ENCODE assay signal across 8 cellular contexts in genomic region chr19:44164673-44165512, GRCh38. TPM values are rescaled to one million over a fixed set of nuclear protein-coding genes. Genes with fewer than 3 reads are reported as not detected.
DNase-seq lines count a peak whose midpoint lies in the region; ATAC-seq lines count a peak whose summit lies in the region.

Gene ZNF226, plus strand, starts transcription at chr19:44165100. Its CDS starts 4,981 bp downstream, at chr19:44170081.

- no peaks in the 10 kb centered on the region for H3K27me3 ChIP-seq in CD8-positive, alpha-beta memory T cell (ENCODE audit: insufficient read depth, low read length, poor library complexity, severe bottlenecking)

- H3K9me3 ChIP-seq in CD8-positive, alpha-beta memory T cell (ENCODE audit: low read length): peaks cover 12% of the 10 kb centered on the region

- peak; percentile 87 for ATAC-seq in GM19467 (IDR thresholded peaks at IDR 0.05; ENCODE audit: unreplicated experiment)
- peak; percentile 89 for ATAC-seq in activated CD8-positive, alpha-beta memory T cell treated with anti-CD3 and anti-CD28 coated beads, Interleukin-2, amount 10 ng/mL, durations not matched to agents 7 days and 5 days

- peaks cover 28% of the 10 kb centered on the region for H3K36me3 ChIP-seq in CD8-positive, alpha-beta memory T cell (ENCODE audit: insufficient read depth, low read length)

- H3K4me3 ChIP-seq in CD8-positive, alpha-beta memory T cell (ENCODE audit: low read length): peak within 1 kb of the TSS; percentile 74

- H3K36me3 Mint-ChIP-seq in CD8-positive, alpha-beta memory T cell: peaks cover 27 to 50% (median 49%) of the 10 kb centered on the region in 3 donors
- H3K36me3 Mint-ChIP-seq in activated CD8-positive, alpha-beta memory T cell treated with anti-CD3 and anti-CD28 coated beads, Interleukin-2, amount 10 ng/mL, durations not matched to agents 7 days and 5 days: peaks cover 43% of the 10 kb centered on the region

- in situ Hi-C loops in endometrial microvascular endothelial cells (cut with HindIII; ENCODE audit: inconsistent ontology term, low pct_unique_long_range_greater_than_20kb, low sequenced_read_pairs): no loop called here

- peaks cover 16% of the 10 kb centered on the region for H3K4me1 ChIP-seq in CD8-positive, alpha-beta memory T cell (ENCODE audit: insufficient read depth, low read length)

- DNase-seq in CD8-positive, alpha-beta memory T cell: peak; percentile 64 to 85 (median 80)
- peak; percentile 99 for DNase-seq in HT1080 (ENCODE audit: low read depth)
- DNase-seq in NOMO-1 treated with DMSO at 0.1 percent for 48 hours (lab: John Stamatoyannopoulos, UW; ENCODE audit: unreplicated experiment): peak; percentile 97
- DNase-seq in activated CD8-positive, alpha-beta memory T cell treated with anti-CD3 and anti-CD28 coated beads, Interleukin-2, amount 10 ng/mL, durations not matched to agents 7 days and 5 days: peak; percentile 89
- DNase-seq in mesenteric fat pad (ENCODE audit: low spot score): peak; percentile 92
- peak; percentile 33 for DNase-seq in stimulated activated CD8-positive, alpha-beta memory T cell treated with anti-CD3 and anti-CD28 coated beads, Interleukin-15, amount 100 ng/mL, for 24 hours (ENCODE audit: low read depth)

- H3K27ac Mint-ChIP-seq in CD8-positive, alpha-beta memory T cell: peak within 1 kb of the TSS; percentile 87 to 99 (median 99)
- H3K27ac Mint-ChIP-seq in activated CD8-positive, alpha-beta memory T cell treated with anti-CD3 and anti-CD28 coated beads, Interleukin-2, amount 10 ng/mL, durations not matched to agents 7 days and 5 days: peak within 1 kb of the TSS; percentile 88

- POLR2A ChIA-PET in CD8-positive, alpha-beta memory T cell (lab: Charles Lee): interaction anchor here (1.3 to 2.0 kb wide), 4 partner anchors 42 to 140 kb away, joined by 3 to 8 read pairs (median 4); partner anchors contain the start of genes ZNF227 and ZNF235

- CTCF ChIA-PET in CD8-positive, alpha-beta memory T cell (lab: Charles Lee): interaction anchor here (1.0 to 1.4 kb wide), 2 partner anchors 42 to 48 kb away, joined by 3 read pairs; no protein-coding TSS in a partner anchor
- CTCF ChIA-PET in activated CD8-positive, alpha-beta memory T cell treated with anti-CD3 and anti-CD28 coated beads, Interleukin-2, amount 10 ng/mL, durations not matched to agents 7 days and 5 days (lab: Charles Lee): interaction anchor here (0.8 to 1.1 kb wide), 4 partner anchors 43 to 355 kb away, joined by 3 to 4 read pairs (median 4); partner anchors contain the start of genes ZNF227 and ZNF233

- H3K4me3 Mint-ChIP-seq in CD8-positive, alpha-beta memory T cell: peak within 1 kb of the TSS; percentile 95 to 100 (median 99)
- H3K4me3 Mint-ChIP-seq in activated CD8-positive, alpha-beta memory T cell treated with anti-CD3 and anti-CD28 coated beads, Interleukin-2, amount 10 ng/mL, durations not matched to agents 7 days and 5 days: peak within 1 kb of the TSS; percentile 89

- H3K4me1 Mint-ChIP-seq in CD8-positive, alpha-beta memory T cell: peaks cover 33 to 43% (median 42%) of the 10 kb centered on the region in 3 donors
- H3K4me1 Mint-ChIP-seq in activated CD8-positive, alpha-beta memory T cell treated with anti-CD3 and anti-CD28 coated beads, Interleukin-2, amount 10 ng/mL, durations not matched to agents 7 days and 5 days: peaks cover 24% of the 10 kb centered on the region

- peak within 1 kb of the TSS; percentile 59 for H3K27ac ChIP-seq in CD8-positive, alpha-beta memory T cell (ENCODE audit: low read depth, low read length)

- no peaks in the 10 kb centered on the region for H3K27me3 Mint-ChIP-seq in CD8-positive, alpha-beta memory T cell
- H3K27me3 Mint-ChIP-seq in activated CD8-positive, alpha-beta memory T cell treated with anti-CD3 and anti-CD28 coated beads, Interleukin-2, amount 10 ng/mL, durations not matched to agents 7 days and 5 days: no peaks in the 10 kb centered on the region

- peaks cover 36 to 82% (median 58%) of the 10 kb centered on the region in 5 donors for H3K9me3 Mint-ChIP-seq in CD8-positive, alpha-beta memory T cell
- H3K9me3 Mint-ChIP-seq in activated CD8-positive, alpha-beta memory T cell treated with anti-CD3 and anti-CD28 coated beads, Interleukin-2, amount 10 ng/mL, durations not matched to agents 7 days and 5 days (ENCODE audit: low read depth): peaks cover 2% of the 10 kb centered on the region

RNA-seq across cellular contexts. Expression of gene ZNF226, which starts in this region (rescaled TPM):
- 1 to 10 TPM; 8.6 to 9.4 TPM for total RNA-seq in CD8-positive, alpha-beta memory T cell
- 24.8 TPM for polyA plus RNA-seq in CD8-positive, alpha-beta memory T cell
- 16.7 and 21.8 TPM in 2 replicates for total RNA-seq in HT1080 (2014; rRNA removed; shearing (Covaris generic))
- 23.3 and 27.8 TPM in 2 replicates for polyA plus RNA-seq in HT1080 (2015; cell fraction: cytosol; rRNA removed)
- polyA plus RNA-seq in HT1080 (2015; cell fraction: nucleus; rRNA removed): 50.4 and 57.1 TPM in 2 replicates
- total RNA-seq in activated CD8-positive, alpha-beta memory T cell treated with anti-CD3 and anti-CD28 coated beads, Interleukin-2, amount 10 ng/mL, durations not matched to agents 7 days and 5 days: 10 to 100 TPM; 13.1 to 15.2 TPM
- total RNA-seq in endometrial microvascular endothelial cells (ENCODE audit: inconsistent ontology term) (26.7 TPM), mesenteric fat pad (12.2 TPM)

Comparison
In these comparisons a context has a peak if more than half of its experiments do, and no peak if none do; other contexts are left out.
1. Peak in every context shown above with its lines: DNase-seq, ATAC-seq, H3K4me3 ChIP-seq and H3K27ac ChIP-seq.
2. DNase-seq: peak in every context shown above with its lines; median percentile 99 in HT1080; 97 in NOMO-1 treated with DMSO at 0.1 percent for 48 hours; 92 in mesenteric fat pad; 89 in activated CD8-positive, alpha-beta memory T cell treated with anti-CD3 and anti-CD28 coated beads, Interleukin-2, amount 10 ng/mL, durations not matched to agents 7 days and 5 days; 80 in CD8-positive, alpha-beta memory T cell; 33 in stimulated activated CD8-positive, alpha-beta memory T cell treated with anti-CD3 and anti-CD28 coated beads, Interleukin-15, amount 100 ng/mL, for 24 hours.